In the genomic region with DNA sequence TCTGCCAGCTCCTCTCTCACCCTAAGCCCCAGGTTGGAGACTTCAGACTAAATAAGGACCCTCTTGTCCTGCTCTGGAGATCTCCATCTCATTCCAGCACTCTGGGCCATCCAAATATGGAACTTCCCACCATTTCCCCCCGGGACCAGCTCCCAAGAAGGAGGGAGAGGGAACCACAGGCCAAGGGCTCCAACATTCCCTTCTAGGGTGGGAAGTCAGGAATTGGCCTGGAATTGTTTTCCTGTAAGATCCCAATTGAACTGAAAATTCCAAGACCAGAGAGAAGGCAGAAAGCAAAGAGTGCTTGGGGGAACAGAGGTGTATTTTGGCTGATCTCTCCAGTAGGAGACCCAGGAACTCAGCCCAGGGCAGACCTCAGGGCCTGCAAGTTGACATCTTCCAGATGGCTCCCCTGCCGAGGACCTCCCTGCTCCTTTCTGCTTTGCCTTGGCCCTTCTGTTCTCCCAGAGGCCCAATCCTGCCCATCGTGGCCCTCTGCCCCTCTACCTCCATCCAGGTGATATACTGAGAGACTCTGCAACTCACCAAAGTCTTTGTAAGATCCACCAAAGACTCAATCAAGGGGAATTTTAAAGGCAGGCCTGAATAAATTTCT, we compare ENCODE assay signal across 13 cellular contexts. TPM values are rescaled to one million over a fixed set of nuclear protein-coding genes. Genes with fewer than 3 reads are reported as not detected.
A peak's percentile ranks its signal among the peaks of the same experiment; 100 is the strongest.
DNase-seq lines count a peak whose midpoint lies in the region; ATAC-seq, FAIRE-seq and TF ChIP-seq lines count a peak whose summit lies in the region.
"Had no signal": no experiment of that assay in that cellular context is flagged by ENCODE, and none has a peak within 500 bp of the region (broad histone marks: within the 10 kb centered on the region; RNA-seq: fewer than 3 reads in every experiment).

No MANE protein-coding gene starts in this region.

- peak overlapping the region; percentile 3; the same call in 1 of the 3 replicates for H3K4me2 ChIP-seq in A549

- peaks cover 81% of the 10 kb centered on the region for H3K36me3 ChIP-seq in RWPE2 (ENCODE audit: low read depth)
- peaks cover 0 to 24% (median 11%) of the 10 kb centered on the region in 3 donors for H3K36me3 ChIP-seq in skeletal muscle tissue (ENCODE audit: control insufficient read depth in 3 of 3, insufficient read depth in 3 of 3, low read length in 3 of 3)
- no peaks in the 10 kb centered on the region for H3K36me3 ChIP-seq in mucosa of descending colon (ENCODE audit: low read depth)

- peak overlapping the region in 1 of 3 donors; percentile 25 for H3K9ac ChIP-seq in skeletal muscle tissue (ENCODE audit: low read depth in 1 of 3, low read length in 3 of 3)

- DNase-seq in A549 (ENCODE audit: low read depth in 1 of 2, low spot score in 1 of 2) (no peak), RWPE2 (ENCODE audit: low spot score) (no peak), fibroblast of the aortic adventitia (ENCODE audit: low read depth) (peak; percentile 53), mucosa of descending colon (no peak)
- DNase-seq: activated CD4-positive, alpha-beta T cell treated with anti-CD3 and anti-CD28 coated beads, Interleukin-2, amount 10 ng/mL, durations not matched to agents 24 days and 14 days; DMS53; NCI-H1417 treated with DMSO at 0.1 percent for 48 hours; Peyer's patch had no signal

- no peak for TF ChIP-seq CTCF in A549 (IDR thresholded peaks at IDR 0.05)
- no peak for TF ChIP-seq CTCF in RWPE2 (IDR thresholded peaks at IDR 0.05; ENCODE audit: poor library complexity, severe bottlenecking)
- no peak for TF ChIP-seq CTCF in fibroblast of the aortic adventitia (IDR thresholded peaks at IDR 0.05; ENCODE audit: insufficient read depth, low read length)
- no peak for TF ChIP-seq CTCF in mucosa of descending colon (IDR thresholded peaks at IDR 0.05)

- ATAC-seq in A549 (no peak), RWPE2 (ENCODE audit: low read depth) (no peak), HG03095 (IDR thresholded peaks at IDR 0.05; ENCODE audit: unreplicated experiment) (no peak), mucosa of descending colon (no peak), HG02798 (IDR thresholded peaks at IDR 0.05; ENCODE audit: poor library complexity, unreplicated experiment) (no peak), GM21576 (IDR thresholded peaks at IDR 0.05; ENCODE audit: unreplicated experiment) (no peak)
- ATAC-seq: esophagus mucosa had no signal

- TF ChIP-seq POLR2A in A549 (IDR thresholded peaks at IDR 0.05; ENCODE audit: low read length): no peak

- 96% methylated on average over 3 of the region's 3 CpGs for WGBS in A549 (ENCODE audit: missing lambda C conversion rate)

- TF ChIP-seq EP300 in A549 (IDR thresholded peaks at IDR 0.05): no peak

- intact Hi-C loops in mucosa of descending colon (cut with DNase I, micrococcal nuclease): no loop called here

- H3K4me3 ChIP-seq in A549: no peak overlapping the region
- no peak overlapping the region for H3K4me3 ChIP-seq in RWPE2 (ENCODE audit: severe bottlenecking)
- H3K4me3 ChIP-seq in fibroblast of the aortic adventitia (ENCODE audit: low read depth, low read length): no peak overlapping the region
- H3K4me3 ChIP-seq in skeletal muscle tissue (ENCODE audit: low read length in 3 of 3): no peak overlapping the region
- H3K4me3 ChIP-seq in mucosa of descending colon: no peak overlapping the region
- H3K4me3 ChIP-seq: Peyer's patch had no signal

- peak overlapping the region; percentile 29 to 90; a peak in 5 of 6 replicates for H3K27ac ChIP-seq in A549
- peak overlapping the region; percentile 84 for H3K27ac ChIP-seq in RWPE2 (ENCODE audit: poor library complexity, severe bottlenecking)
- peak overlapping the region; percentile 56 for H3K27ac ChIP-seq in skeletal muscle tissue (ENCODE audit: low read depth, low read length)

- H3K4me1 ChIP-seq in A549: peaks cover 70% of the 10 kb centered on the region
- peaks cover 44% of the 10 kb centered on the region for H3K4me1 ChIP-seq in RWPE2 (ENCODE audit: insufficient read depth, poor library complexity, severe bottlenecking)
- H3K4me1 ChIP-seq in skeletal muscle tissue (ENCODE audit: control insufficient read depth in 3 of 3, insufficient read depth in 3 of 3, low read length in 3 of 3): peaks cover 58 to 70% (median 67%) of the 10 kb centered on the region in 3 donors
- H3K4me1 ChIP-seq in mucosa of descending colon (ENCODE audit: low read depth): peaks cover 16% of the 10 kb centered on the region

- H3K27me3 ChIP-seq in RWPE2 (ENCODE audit: insufficient read depth, poor library complexity, severe bottlenecking): no peaks in the 10 kb centered on the region
- no peaks in the 10 kb centered on the region for H3K27me3 ChIP-seq in skeletal muscle tissue (ENCODE audit: control insufficient read depth in 3 of 3, insufficient read depth in 3 of 3, low read length in 3 of 3)
- H3K27me3 ChIP-seq: Peyer's patch had no signal

- no peaks in the 10 kb centered on the region for H3K9me3 ChIP-seq in A549
- H3K9me3 ChIP-seq in RWPE2 (ENCODE audit: severe bottlenecking): no peaks in the 10 kb centered on the region
- H3K9me3 ChIP-seq in skeletal muscle tissue (ENCODE audit: control insufficient read depth in 3 of 3, low read length in 3 of 3): no peaks in the 10 kb centered on the region
- H3K9me3 ChIP-seq in mucosa of descending colon: no peaks in the 10 kb centered on the region
- H3K9me3 ChIP-seq: Peyer's patch had no signal

- POLR2A ChIA-PET in A549 (lab: Yijun Ruan, JAX): interaction anchor here (1.2 kb wide), 1 partner anchor 15 kb away, joined by 6 read pairs; the partner anchor contains the start of gene CSRP1

- FAIRE-seq in A549 (lab: Jason Lieb, UNC): no peak

- TF ChIP-seq RAD21 in A549 (conservative IDR thresholded peaks at IDR 0.05 in 1 of 2, IDR thresholded peaks at IDR 0.05 in 1 of 2): no peak

- CTCF ChIA-PET in A549 (lab: Yijun Ruan, JAX): interaction anchor here (1.0 to 49.4 kb wide), 4 partner anchors 1 to 56 kb away, joined by 3 to 1452 read pairs (median 728); partner anchors contain the start of gene CSRP1

TF ChIP-seq in A549, 52 proteins besides CTCF, POLR2A, EP300 and RAD21:
- TF ChIP-seq, protein P1, sequence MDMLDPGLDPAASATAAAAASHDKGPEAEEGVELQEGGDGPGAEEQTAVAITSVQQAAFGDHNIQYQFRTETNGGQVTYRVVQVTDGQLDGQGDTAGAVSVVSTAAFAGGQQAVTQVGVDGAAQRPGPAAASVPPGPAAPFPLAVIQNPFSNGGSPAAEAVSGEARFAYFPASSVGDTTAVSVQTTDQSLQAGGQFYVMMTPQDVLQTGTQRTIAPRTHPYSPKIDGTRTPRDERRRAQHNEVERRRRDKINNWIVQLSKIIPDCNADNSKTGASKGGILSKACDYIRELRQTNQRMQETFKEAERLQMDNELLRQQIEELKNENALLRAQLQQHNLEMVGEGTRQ (IDR thresholded peaks at IDR 0.05): no peak

RNA-seq across cellular contexts. Expression of gene CSRP1, which starts 14.9 kb away (rescaled TPM):
- polyA plus RNA-seq in A549 (2011; rRNA removed) (256 and 277 TPM in 2 replicates), A549 (2017; fragmentation: RNase III; extraction: RNeasy Plus Mini Kit Qiagen cat#74134 plus additional on column Dnase treatment) (655 to 819 TPM (median 717 TPM) in 3 replicates)
- 459 and 499 TPM in 2 replicates for polyA plus RNA-seq in A549 (2012; cell fraction: cytosol; rRNA removed)
- 441 and 486 TPM in 2 replicates for polyA plus RNA-seq in A549 (2012; cell fraction: nucleus; rRNA removed)
- 254 and 273 TPM in 2 replicates for polyA minus RNA-seq in A549 (2011; rRNA and poly(A)+ RNA removed)
- total RNA-seq in fibroblast of the aortic adventitia (ENCODE audit: low replicate concordance) (86.9 and 120 TPM in 2 replicates), skeletal muscle tissue (42.8 TPM), mucosa of descending colon (1,000 to 10,000 TPM in 1 of 3 donors, 100 to 1,000 TPM in 2; 150 to 1,587 (median 214) TPM)

RNA-seq across cellular contexts. Expression of gene PHLDA3, which starts 23.0 kb away (rescaled TPM):
- polyA plus RNA-seq in A549 (2011; rRNA removed): 34.3 and 40.5 TPM in 2 replicates
- 67.2 and 102 TPM in 2 replicates for polyA plus RNA-seq in A549 (2012; cell fraction: cytosol; rRNA removed)
- polyA plus RNA-seq in A549 (2012; cell fraction: nucleus; rRNA removed): 67.2 and 93.4 TPM in 2 replicates
- polyA plus RNA-seq in A549 (2017; fragmentation: RNase III; extraction: RNeasy Plus Mini Kit Qiagen cat#74134 plus additional on column Dnase treatment): 83.1 to 91.1 TPM (median 83.5 TPM) in 3 replicates
- polyA minus RNA-seq in A549 (2011; rRNA and poly(A)+ RNA removed): 16.0 and 28.4 TPM in 2 replicates
- 68.6 and 164 TPM in 2 replicates for total RNA-seq in fibroblast of the aortic adventitia (ENCODE audit: low replicate concordance)
- total RNA-seq in skeletal muscle tissue: 8.9 TPM
- 100 to 1,000 TPM in 1 of 3 donors, 10 to 100 TPM in 1, 1 to 10 TPM in 1; 8.5 to 106 (median 12.4) TPM for total RNA-seq in mucosa of descending colon

RNA-seq across cellular contexts. Expression of gene NAV1, which starts 46.9 kb away (rescaled TPM):
- polyA plus RNA-seq in A549 (2011; rRNA removed): 3.7 and 6.4 TPM in 2 replicates
- polyA plus RNA-seq in A549 (2012; cell fraction: cytosol; rRNA removed): 2.0 and 3.1 TPM in 2 replicates
- 5.0 and 5.5 TPM in 2 replicates for polyA plus RNA-seq in A549 (2012; cell fraction: nucleus; rRNA removed)
- polyA plus RNA-seq in A549 (2017; fragmentation: RNase III; extraction: RNeasy Plus Mini Kit Qiagen cat#74134 plus additional on column Dnase treatment): 6.1 to 8.4 TPM (median 6.6 TPM) in 3 replicates
- 11.7 and 12.6 TPM in 2 replicates for polyA minus RNA-seq in A549 (2011; rRNA and poly(A)+ RNA removed)
- 29.8 and 136 TPM in 2 replicates for total RNA-seq in fibroblast of the aortic adventitia (ENCODE audit: low replicate concordance)
- total RNA-seq in skeletal muscle tissue: 11.0 TPM
- 10 to 100 TPM; 13.7 to 64.3 (median 16.7) TPM for total RNA-seq in mucosa of descending colon
